ENCODE assay signal across 19 cellular contexts in genomic region chr16:28915181-28915580, GRCh38. TPM values are rescaled to one million over a fixed set of nuclear protein-coding genes. Genes with fewer than 3 reads are reported as not detected.
DNase-seq lines count a peak whose midpoint lies in the region; ATAC-seq and TF ChIP-seq lines count a peak whose summit lies in the region.
"Had no signal": no experiment of that assay in that cellular context is flagged by ENCODE, and none has a peak within 500 bp of the region (broad histone marks: within the 10 kb centered on the region; RNA-seq: fewer than 3 reads in every experiment).

No MANE protein-coding gene starts in this region.

- no peak overlapping the region for H3K56ac ChIP-seq in IMR-90 (ENCODE audit: extremely low read depth, insufficient read depth, low read length)

- H3K4ac ChIP-seq in IMR-90 (ENCODE audit: low read depth, low read length): no peak overlapping the region

- H2BK120ac ChIP-seq in IMR-90 (ENCODE audit: low read depth, low read length): no peak overlapping the region

- no peaks in the 10 kb centered on the region for H3K9me3 ChIP-seq in IMR-90 (ENCODE audit: control insufficient read depth, insufficient read depth, low read length)
- no peaks in the 10 kb centered on the region for H3K9me3 ChIP-seq in Karpas-422 (ENCODE audit: low read length)
- H3K9me3 ChIP-seq: spleen had no signal

- no peak overlapping the region for H3K9ac ChIP-seq in IMR-90 (ENCODE audit: low read depth, low read length)
- H3K9ac ChIP-seq in Karpas-422 (ENCODE audit: low read length): no peak overlapping the region

- H3K4me2 ChIP-seq in IMR-90 (ENCODE audit: low read depth, low read length) (no peak overlapping the region), Karpas-422 (ENCODE audit: low read depth, low read length, poor library complexity, severe bottlenecking) (no peak overlapping the region)

- H2AFZ ChIP-seq in IMR-90 (replicated peaks; ENCODE audit: low read length, poor library complexity): no peak overlapping the region
- H2AFZ ChIP-seq in Karpas-422 (ENCODE audit: low read length): no peak overlapping the region

- H3K9me1 ChIP-seq in IMR-90 (ENCODE audit: insufficient read depth, low read length): no peaks in the 10 kb centered on the region; the same call in 1 of the 2 replicates

- H3K79me2 ChIP-seq in Karpas-422 (ENCODE audit: low read length): no peaks in the 10 kb centered on the region

- dilution Hi-C loops in IMR-90 (cut with HindIII; ENCODE audit: low sequenced_read_pairs, unreplicated experiment): no loop called here

- no peaks in the 10 kb centered on the region for H3K4me1 ChIP-seq in IMR-90 (ENCODE audit: control insufficient read depth, insufficient read depth, low read length)
- H3K4me1 ChIP-seq in Karpas-422 (ENCODE audit: low read length): no peaks in the 10 kb centered on the region

- H3K79me1 ChIP-seq in IMR-90 (ENCODE audit: low read depth in 1 of 2, low read length in 2 of 2): 0 out of 4 replicates have a peak, but pooled peaks cover 0 to 6% of the 10 kb centered on the region in 2 experiments

- no peak overlapping the region for H2BK5ac ChIP-seq in IMR-90 (ENCODE audit: low read depth, low read length, poor library complexity, severe bottlenecking)

- no peak overlapping the region; the same call in 1 of the 2 replicates for H2AK5ac ChIP-seq in IMR-90 (ENCODE audit: low read depth, low read length)

- H4K20me1 ChIP-seq in IMR-90 (ENCODE audit: insufficient read depth, low read length) (no peaks in the 10 kb centered on the region), Karpas-422 (ENCODE audit: insufficient read depth, low read depth, low read length) (no peaks in the 10 kb centered on the region)

- no peak overlapping the region for H3K14ac ChIP-seq in IMR-90 (replicated peaks; ENCODE audit: low read depth, low read length)

- no peaks in the 10 kb centered on the region for H3K27me3 ChIP-seq in IMR-90 (ENCODE audit: control insufficient read depth, insufficient read depth, low read length)
- no peaks in the 10 kb centered on the region for H3K27me3 ChIP-seq in Karpas-422 (ENCODE audit: low read length)
- H3K27me3 ChIP-seq: spleen had no signal

- no peak overlapping the region for H4K5ac ChIP-seq in IMR-90 (ENCODE audit: low read depth, low read length)

- intact Hi-C loops in IMR-90 (cut with micrococcal nuclease): loop anchor here (5.0 kb wide), 1 partner anchor 33 kb away; no protein-coding TSS in a partner anchor

- no peak overlapping the region for H2AK9ac ChIP-seq in IMR-90 (replicated peaks; ENCODE audit: low read depth, low read length, poor library complexity)

- in situ Hi-C loops in IMR-90 (cut with MboI; ENCODE audit: low sequenced_read_pairs): no loop called here

- H3K23ac ChIP-seq in IMR-90 (ENCODE audit: low read depth, low read length): no peak overlapping the region

- H3K27ac ChIP-seq in IMR-90 (ENCODE audit: insufficient read depth, low read length) (no peak overlapping the region), Karpas-422 (ENCODE audit: low read length) (no peak overlapping the region)
- H3K27ac ChIP-seq: epithelial cell of prostate, spleen had no signal

- H4K8ac ChIP-seq in IMR-90 (ENCODE audit: low read depth in 2 of 2, low read length in 2 of 2): no peak overlapping the region

- H2BK15ac ChIP-seq in IMR-90 (ENCODE audit: low read depth, low read length): no peak overlapping the region

- peaks cover 37% of the 10 kb centered on the region for H3K36me3 ChIP-seq in IMR-90 (ENCODE audit: control insufficient read depth, insufficient read depth, low read length)
- H3K36me3 ChIP-seq in Karpas-422 (ENCODE audit: insufficient read depth, low read length): 0 out of 2 replicates have a peak, but pooled peaks cover 12% of the 10 kb centered on the region

- no peak for TF ChIP-seq CTCF in AG09309 (IDR thresholded peaks at IDR 0.05; ENCODE audit: control insufficient read depth, insufficient read depth, low read depth, low read length, missing control alignments)
- TF ChIP-seq CTCF in IMR-90 (conservative IDR thresholded peaks at IDR 0.05; ENCODE audit: low read depth, low read length): no peak
- TF ChIP-seq CTCF in foreskin fibroblast (IDR thresholded peaks at IDR 0.05; ENCODE audit: low read depth, low read length): no peak

- no peak overlapping the region for H4K91ac ChIP-seq in IMR-90 (ENCODE audit: insufficient read depth, low read depth, low read length)

- DNase-seq in AG09309 (ENCODE audit: low read depth) (peak; percentile 28), IMR-90 (peak; percentile 76), astrocyte of the hippocampus (ENCODE audit: low read depth, low spot score) (peak; percentile 29), foreskin fibroblast (peak; percentile 70 to 81), DMS53 (lab: John Stamatoyannopoulos, UW) (no peak), Karpas-422 (no peak), amniotic stem cell (lab: John Stamatoyannopoulos, UW) (no peak)
- DNase-seq: activated naive CD8-positive, alpha-beta T cell treated with anti-CD3 and anti-CD28 coated beads for 36 hours; activated T-cell treated with anti-CD3 and anti-CD28 coated beads, Interleukin-2, amount 50 U/mL, for 24 hours; NCI-H1694; NCI-H446 treated with DMSO at 0.1 percent for 48 hours; spleen; stimulated activated naive CD8-positive, alpha-beta T cell treated with anti-CD3 and anti-CD28 coated beads, Interleukin-15, Interleukin-2, amounts not matched to agents 100 U/mL and 50 U/mL, for 24 hours had no signal

- BruUV-seq in IMR-90 (replicated peaks; lab: Mats Ljungman, UMichigan): no TSS peak

- no peak for TF ChIP-seq POLR2A in IMR-90 (IDR thresholded peaks at IDR 0.05; ENCODE audit: low read depth, low read length)

- no peaks in the 10 kb centered on the region for H3K9me2 ChIP-seq in Karpas-422 (replicated peaks; ENCODE audit: insufficient read depth, low read length)

- H3K4me3 ChIP-seq in AG09309 (ENCODE audit: control insufficient read depth, low read depth, low read length) (no peak overlapping the region), IMR-90 (ENCODE audit: insufficient read depth, low read depth, low read length) (no peak overlapping the region), foreskin fibroblast (ENCODE audit: low read depth in 1 of 2, low read length in 2 of 2) (no peak overlapping the region), Karpas-422 (ENCODE audit: low read length) (no peak overlapping the region)
- H3K4me3 ChIP-seq: spleen had no signal

- CTCF ChIA-PET in IMR-90 (lab: Yijun Ruan, JAX): no interaction called here

- H2BK20ac ChIP-seq in IMR-90 (ENCODE audit: low read depth, low read length): no peak overlapping the region

- no peak overlapping the region for H3K18ac ChIP-seq in IMR-90 (ENCODE audit: low read depth, low read length)

- ATAC-seq in IMR-90 (ENCODE audit: low read depth) (peak; percentile 42), GM21723 (IDR thresholded peaks at IDR 0.05; ENCODE audit: unreplicated experiment) (no peak)
- ATAC-seq: stimulated activated naive CD8-positive, alpha-beta T cell treated with anti-CD3 and anti-CD28 coated beads, Interleukin-15, Interleukin-2, amounts not matched to agents 100 U/mL and 50 U/mL, for 24 hours had no signal

- POLR2A ChIA-PET in IMR-90 (lab: Charles Lee; ENCODE audit: unreplicated experiment): no interaction called here

- TF ChIP-seq RAD21 in IMR-90 (IDR thresholded peaks at IDR 0.05; ENCODE audit: low read length): no peak

TF ChIP-seq in IMR-90, 13 proteins besides CTCF, POLR2A, EP300 and RAD21:
- TF ChIP-seq BHLHE40 (IDR thresholded peaks at IDR 0.05; ENCODE audit: low read depth, low read length) (no peak), USF2 (IDR thresholded peaks at IDR 0.05; ENCODE audit: low read depth, low read length) (peak; percentile 48; the same call in 1 of the 2 replicates)

RNA-seq across cellular contexts. Expression of gene RABEP2, which starts 9.9 kb away (rescaled TPM):
- total RNA-seq in IMR-90 (2012; rRNA removed): 12.2 and 14.4 TPM in 2 replicates
- 20.0 and 21.9 TPM in 2 replicates for polyA plus RNA-seq in IMR-90 (2012; rRNA removed)
- 30.5 and 31.9 TPM in 2 replicates for polyA plus RNA-seq in IMR-90 (2012; cell fraction: cytosol; rRNA removed)
- polyA plus RNA-seq in IMR-90 (2012; cell fraction: nucleus; rRNA removed; ENCODE audit: low replicate concordance): 31.9 and 59.2 TPM in 2 replicates
- 15.9 and 52.4 TPM in 2 replicates for total RNA-seq in Karpas-422 (2014; rRNA removed; shearing (Covaris generic); ENCODE audit: low replicate concordance)

RNA-seq across cellular contexts. Expression of gene CD19, which starts 16.6 kb away (rescaled TPM):
- total RNA-seq in IMR-90 (2012; rRNA removed): not detected in 2 replicates
- polyA plus RNA-seq in IMR-90 (2012; rRNA removed): not detected in 2 replicates
- not detected in 2 replicates for polyA plus RNA-seq in IMR-90 (2012; cell fraction: cytosol; rRNA removed)
- polyA plus RNA-seq in IMR-90 (2012; cell fraction: nucleus; rRNA removed; ENCODE audit: low replicate concordance): not detected in 2 replicates
- total RNA-seq in Karpas-422 (2014; rRNA removed; shearing (Covaris generic); ENCODE audit: low replicate concordance): 194 and 392 TPM in 2 replicates
- total RNA-seq: A673, cerebellum, myocyte, SK-MEL-5 had no signal

RNA-seq across cellular contexts. Expression of gene NFATC2IP, which starts 35.6 kb away (rescaled TPM):
- 8.1 and 10.0 TPM in 2 replicates for total RNA-seq in IMR-90 (2012; rRNA removed)
- 24.5 and 29.1 TPM in 2 replicates for polyA plus RNA-seq in IMR-90 (2012; rRNA removed)
- polyA plus RNA-seq in IMR-90 (2012; cell fraction: cytosol; rRNA removed): 7.4 and 7.5 TPM in 2 replicates
- polyA plus RNA-seq in IMR-90 (2012; cell fraction: nucleus; rRNA removed; ENCODE audit: low replicate concordance): 115 and 157 TPM in 2 replicates
- 58.2 and 64.0 TPM in 2 replicates for total RNA-seq in Karpas-422 (2014; rRNA removed; shearing (Covaris generic); ENCODE audit: low replicate concordance)

RNA-seq across cellular contexts. Expression of gene ATP2A1, which starts 36.9 kb away (rescaled TPM):
- under 0.01 TPM in 1 of 2 replicates, not detected in the other for total RNA-seq in IMR-90 (2012; rRNA removed)
- polyA plus RNA-seq in IMR-90 (2012; rRNA removed): 0.56 and 0.63 TPM in 2 replicates
- polyA plus RNA-seq in IMR-90 (2012; cell fraction: cytosol; rRNA removed): 0.35 and 0.36 TPM in 2 replicates
- polyA plus RNA-seq in IMR-90 (2012; cell fraction: nucleus; rRNA removed; ENCODE audit: low replicate concordance): 6.0 and 9.8 TPM in 2 replicates
- total RNA-seq in Karpas-422 (2014; rRNA removed; shearing (Covaris generic); ENCODE audit: low replicate concordance): 0.75 and 4.4 TPM in 2 replicates
- total RNA-seq: SK-MEL-5 had no signal

RNA-seq across cellular contexts. Expression of gene SH2B1, which starts 51.5 kb away (rescaled TPM):
- 3.9 and 4.7 TPM in 2 replicates for total RNA-seq in IMR-90 (2012; rRNA removed)
- 38.6 and 39.9 TPM in 2 replicates for polyA plus RNA-seq in IMR-90 (2012; rRNA removed)
- polyA plus RNA-seq in IMR-90 (2012; cell fraction: cytosol; rRNA removed): 21.8 and 35.0 TPM in 2 replicates
- polyA plus RNA-seq in IMR-90 (2012; cell fraction: nucleus; rRNA removed; ENCODE audit: low replicate concordance): 206 and 313 TPM in 2 replicates
- 18.8 and 47.5 TPM in 2 replicates for total RNA-seq in Karpas-422 (2014; rRNA removed; shearing (Covaris generic); ENCODE audit: low replicate concordance)

Comparison
In these comparisons a context has a peak if more than half of its experiments do, and no peak if none do; other contexts are left out.
1. DNase-seq: peak in AG09309 (single experiment), IMR-90 (single experiment), astrocyte of the hippocampus (single experiment) and foreskin fibroblast (2 of 2); none in DMS53 (single experiment), Karpas-422 (single experiment) and amniotic stem cell (single experiment).
2. RNA of gene CD19, which starts 16.6 kb away (total RNA-seq): 194 to 392 TPM in Karpas-422; not detected in IMR-90; every median in the first group is over 100 times any median in the second.